Comparison of ENCODE assay signal across 30 cellular contexts in genomic region chr6:132423839-132424238, GRCh38.
"Had no signal": no experiment of that assay in that cellular context is flagged by ENCODE, and none has a peak within 500 bp of the region (broad histone marks: within the 10 kb centered on the region; RNA-seq: fewer than 3 reads in every experiment).

No MANE protein-coding gene starts in this region.

- H3K36me3 ChIP-seq: adrenal gland, ascending aorta, brain microvascular endothelial cell, breast epithelium, cardiac muscle cell had no signal

- DNase-seq: activated effector memory CD4-positive, alpha-beta T cell treated with anti-CD3 and anti-CD28 coated beads, Interleukin-2, amount 50 U/mL, for 16 hours; activated effector memory CD4-positive, alpha-beta T cell treated with Interleukin-2 at 50 U/mL for 16 hours; activated gamma-delta T cell; activated gamma-delta T cell treated with Interleukin-2 at 50 U/mL for 16 hours; activated naive CD4-positive, alpha-beta T cell; activated naive CD4-positive, alpha-beta T cell treated with anti-CD3 and anti-CD28 coated beads for 36 hours; activated naive CD4-positive, alpha-beta T cell treated with anti-CD3 and anti-CD28 coated beads, Interleukin-2, amount 10 ng/mL, durations not matched to agents 7 days and 5 days; activated naive CD4-positive, alpha-beta T cell treated with anti-CD3 and anti-CD28 coated beads, Interleukin-2, amount 50 U/mL, for 16 hours; activated naive CD4-positive, alpha-beta T cell treated with Interleukin-2 at 50 U/mL for 16 hours; activated naive CD8-positive, alpha-beta T cell treated with anti-CD3 and anti-CD28 coated beads for 36 hours; activated naive CD8-positive, alpha-beta T cell treated with anti-CD3 and anti-CD28 coated beads, Interleukin-2, amount 10 ng/mL, durations not matched to agents 7 days and 5 days; activated naive CD8-positive, alpha-beta T cell treated with anti-CD3 and anti-CD28 coated beads, Interleukin-2, amount 50 U/mL, for 24 hours; activated T-cell treated with anti-CD3 and anti-CD28 coated beads, Interleukin-2, amount 50 U/mL, for 1 hour; activated T-cell treated with anti-CD3 and anti-CD28 coated beads, Interleukin-2, amount 50 U/mL, for 24 hours; activated T-cell treated with anti-CD3 and anti-CD28 coated beads, Interleukin-2, amount 50 U/mL, for 4 hours; activated T-cell treated with anti-CD3 and anti-CD28 coated beads, Interleukin-2, amount 50 U/mL, for 48 hours; activated T-cell treated with anti-CD3 and anti-CD28 coated beads, Interleukin-2, amount 50 U/mL, for 72 hours; adrenal gland; amniotic stem cell; amygdala; anterior cingulate cortex; aorta; body of pancreas; brain microvascular endothelial cell; caudate nucleus; central memory CD4-positive, alpha-beta T cell; cerebellar nuclear complex had no signal

- H3K4me1 ChIP-seq: adrenal gland, ascending aorta, body of pancreas, breast epithelium had no signal

- H3K9me3 ChIP-seq: body of pancreas had no signal

- H3K27ac ChIP-seq: adrenal gland, ascending aorta, body of pancreas, brain microvascular endothelial cell, breast epithelium, cardiac muscle cell had no signal

- H3K4me3 ChIP-seq: adrenal gland, ascending aorta, body of pancreas, breast epithelium, cardiac muscle cell had no signal
